In the genomic region with DNA sequence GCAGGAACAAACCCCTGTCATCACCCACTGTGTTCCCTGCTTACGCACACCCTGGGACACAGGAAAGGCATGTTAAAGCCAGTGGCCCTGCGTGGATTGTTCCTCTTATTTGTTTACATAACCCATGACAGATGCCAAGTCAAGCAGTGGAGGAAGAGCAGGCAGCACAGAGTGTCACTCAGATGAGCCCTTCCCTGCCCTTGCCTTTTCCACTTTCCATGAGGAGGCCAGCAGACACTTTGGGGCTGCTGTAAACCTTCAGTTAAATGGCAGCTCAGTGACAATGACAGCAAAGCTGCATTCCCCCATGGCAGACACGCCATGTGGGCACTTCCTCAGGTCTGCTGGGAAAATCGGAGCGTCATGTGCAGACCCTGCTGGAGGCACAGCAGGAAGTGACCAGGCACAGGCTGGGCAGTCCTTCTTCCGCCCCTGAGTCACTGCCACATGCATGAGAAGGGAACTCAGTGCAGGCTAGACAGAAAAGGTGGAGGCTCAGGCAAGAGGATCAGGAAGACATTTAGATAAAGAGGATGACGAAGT, we compare ENCODE assay signal across 11 cellular contexts.
DNase-seq lines count a peak whose midpoint lies in the region; ATAC-seq and TF ChIP-seq lines count a peak whose summit lies in the region.
"Had no signal": no experiment of that assay in that cellular context is flagged by ENCODE, and none has a peak within 500 bp of the region (broad histone marks: within the 10 kb centered on the region; RNA-seq: fewer than 3 reads in every experiment).

No MANE protein-coding gene starts in this region.

- DNase-seq in natural killer cell (no peak), cerebellum (ENCODE audit: low spot score) (peak; percentile 19), right lobe of liver (peak; percentile 80 to 90 (median 84)), aorta (peak; percentile 85 to 90), OCI-M2 (lab: John Stamatoyannopoulos, UW; ENCODE audit: unreplicated experiment) (no peak), kidney glomerular epithelial cell (lab: John Stamatoyannopoulos, UW) (no peak)
- DNase-seq in natural killer cell treated with Interleukin-12 subunit alpha and Interleukin-12 subunit beta and Interleukin-15 and Interleukin-18, amount 100 ng/mL, for 72 hours (ENCODE audit: low spot score) = no peak
- DNase-seq: activated CD4-positive, alpha-beta T cell treated with anti-CD3 and anti-CD28 coated beads for 48 hours had no signal

- peak overlapping the region in 2 of 3 donors; percentile 3 to 16 for H3K4me3 ChIP-seq in right lobe of liver
- no peak overlapping the region for H3K4me3 ChIP-seq in aorta (ENCODE audit: low read length in 2 of 2)
- H3K4me3 ChIP-seq: pancreas, uterus had no signal

- ATAC-seq in natural killer cell (peak; percentile 29 to 63 (median 42)), right lobe of liver (peak; percentile 86 to 96 (median 94)), aorta (ENCODE audit: low FRiP score) (peak; percentile 79), HG03342 (IDR thresholded peaks at IDR 0.05; ENCODE audit: unreplicated experiment) (no peak)
- ATAC-seq in natural killer cell treated with Interleukin-12 subunit alpha and Interleukin-12 subunit beta and Interleukin-15 and Interleukin-18, amount 100 ng/mL, for 72 hours = no peak

- H3K27me3 ChIP-seq in right lobe of liver (no peaks in the 10 kb centered on the region), aorta (ENCODE audit: control insufficient read depth in 1 of 2, insufficient read depth in 2 of 2, low read length in 1 of 2) (peaks cover 0 to 1% of the 10 kb centered on the region in 2 donors)
- H3K27me3 ChIP-seq: pancreas, uterus had no signal

- peak; percentile 67 for TF ChIP-seq POLR2A in right lobe of liver (IDR thresholded peaks at IDR 0.05)

- H3K4me3 Mint-ChIP-seq in natural killer cell = no peak overlapping the region
- H3K4me3 Mint-ChIP-seq in natural killer cell treated with Interleukin-12 subunit alpha and Interleukin-12 subunit beta and Interleukin-15 and Interleukin-18, amount 100 ng/mL, for 72 hours = no peak overlapping the region

- 3% methylated on average over 6 of the region's 7 CpGs for WGBS in right lobe of liver (ENCODE audit: insufficient coverage, low coverage, low lambda C conversion rate, missing lambda C conversion rate)
- 66 to 71% methylated on average over 7 of the region's 7 CpGs for WGBS in aorta, 2 donors

- H3K27me3 Mint-ChIP-seq in natural killer cell (ENCODE audit: low read depth in 2 of 2) = peaks cover 3 to 8% of the 10 kb centered on the region in 2 donors
- H3K27me3 Mint-ChIP-seq in natural killer cell treated with Interleukin-12 subunit alpha and Interleukin-12 subunit beta and Interleukin-15 and Interleukin-18, amount 100 ng/mL, for 72 hours = peaks cover 8 to 9% of the 10 kb centered on the region in 2 donors

- peaks cover 0 to 27% (median 4%) of the 10 kb centered on the region in 4 donors for H3K4me1 ChIP-seq in right lobe of liver
- H3K4me1 ChIP-seq in aorta (ENCODE audit: control insufficient read depth in 1 of 2, insufficient read depth in 2 of 2, low read length in 2 of 2) = no peaks in the 10 kb centered on the region
- H3K4me1 ChIP-seq: pancreas, uterus had no signal

- TF ChIP-seq CTCF in natural killer cell (IDR thresholded peaks at IDR 0.05) (no peak), right lobe of liver (IDR thresholded peaks at IDR 0.05) (no peak)

- H3K36me3 ChIP-seq in right lobe of liver = no peaks in the 10 kb centered on the region
- H3K36me3 ChIP-seq in aorta (ENCODE audit: control insufficient read depth in 1 of 2, insufficient read depth in 2 of 2, low read length in 1 of 2) = no peaks in the 10 kb centered on the region
- H3K36me3 ChIP-seq: pancreas, uterus had no signal

- no peaks in the 10 kb centered on the region for H3K9me3 ChIP-seq in right lobe of liver
- H3K9me3 ChIP-seq in aorta (ENCODE audit: control insufficient read depth, low read length) = no peaks in the 10 kb centered on the region
- H3K9me3 ChIP-seq: uterus had no signal

- H3K27ac ChIP-seq in right lobe of liver (peak overlapping the region; percentile 78 to 88 (median 85)), aorta (ENCODE audit: low read depth in 1 of 2, low read length in 2 of 2) (no peak overlapping the region)
- H3K27ac ChIP-seq: pancreas, uterus had no signal

- intact Hi-C loops in natural killer cell (cut with micrococcal nuclease) (no loop called here), right lobe of liver (cut with DNase I) (no loop called here), aorta (cut with DNase I) (no loop called here)

- H3K4me1 Mint-ChIP-seq in natural killer cell = no peaks in the 10 kb centered on the region
- no peaks in the 10 kb centered on the region for H3K4me1 Mint-ChIP-seq in natural killer cell treated with Interleukin-12 subunit alpha and Interleukin-12 subunit beta and Interleukin-15 and Interleukin-18, amount 100 ng/mL, for 72 hours (ENCODE audit: low read depth in 2 of 2)

- no peak overlapping the region for H3K27ac Mint-ChIP-seq in natural killer cell
- no peak overlapping the region for H3K27ac Mint-ChIP-seq in natural killer cell treated with Interleukin-12 subunit alpha and Interleukin-12 subunit beta and Interleukin-15 and Interleukin-18, amount 100 ng/mL, for 72 hours

- no peaks in the 10 kb centered on the region for H3K9me3 Mint-ChIP-seq in natural killer cell
- H3K9me3 Mint-ChIP-seq in natural killer cell treated with Interleukin-12 subunit alpha and Interleukin-12 subunit beta and Interleukin-15 and Interleukin-18, amount 100 ng/mL, for 72 hours = no peaks in the 10 kb centered on the region

- no peaks in the 10 kb centered on the region for H3K36me3 Mint-ChIP-seq in natural killer cell
- H3K36me3 Mint-ChIP-seq in natural killer cell treated with Interleukin-12 subunit alpha and Interleukin-12 subunit beta and Interleukin-15 and Interleukin-18, amount 100 ng/mL, for 72 hours = no peaks in the 10 kb centered on the region

Comparison
In these comparisons a context has a peak if more than half of its experiments do, and no peak if none do; other contexts are left out.
1. ATAC-seq: peak in natural killer cell (3 of 3), right lobe of liver (4 of 4) and aorta (single experiment); none in natural killer cell treated with Interleukin-12 subunit alpha and Interleukin-12 subunit beta and Interleukin-15 and Interleukin-18, amount 100 ng/mL, for 72 hours (0 of 2) and HG03342 (single experiment).
2. DNase-seq: peak in cerebellum (single experiment), right lobe of liver (3 of 3) and aorta (2 of 2); none in natural killer cell (single experiment), natural killer cell treated with Interleukin-12 subunit alpha and Interleukin-12 subunit beta and Interleukin-15 and Interleukin-18, amount 100 ng/mL, for 72 hours (single experiment), OCI-M2 (single experiment) and kidney glomerular epithelial cell (single experiment).
3. H3K27ac ChIP-seq: peak in right lobe of liver (3 of 3); none in aorta (0 of 2).
4. H3K4me3 ChIP-seq: peak in right lobe of liver (2 of 3); none in aorta (0 of 2).